In genomic region chr6:26155066-26155925, GRCh38 we compare ENCODE assay signal across 1 cellular context.
TF ChIP-seq lines count a peak whose summit lies in the region.

No MANE protein-coding gene starts in this region.

TF ChIP-seq in K562, 482 proteins besides CTCF, POLR2A, EP300 and RAD21 (continued from another document):
- TF ChIP-seq HMGXB4 (CRISPR knock-in tag; IDR thresholded peaks at IDR 0.05) (0 out of 2 replicates have a peak, but pooled peaks have one; percentile 7), NFRKB (IDR thresholded peaks at IDR 0.05; ENCODE audit: low read depth) (0 out of 2 replicates have a peak, but pooled peaks have one; percentile 58), FOXK1 (CRISPR knock-in tag; IDR thresholded peaks at IDR 0.05; ENCODE audit: borderline replicate concordance) (no peak), ZNF592 (IDR thresholded peaks at IDR 0.05) (peak; percentile 72), FOXJ2 (tag; IDR thresholded peaks at IDR 0.05) (0 out of 2 replicates have a peak, but pooled peaks have one; percentile 12), MGA (IDR thresholded peaks at IDR 0.05) (peak; percentile 31; the same call in 1 of the 2 replicates), HMGN3 (IDR thresholded peaks at IDR 0.05; ENCODE audit: borderline replicate concordance, extremely low read depth, insufficient read length, low read depth, low read length) (no peak), EHMT2 (IDR thresholded peaks at IDR 0.05) (no peak), VEZF1 (CRISPR knock-in tag; IDR thresholded peaks at IDR 0.05) (0 out of 2 replicates have a peak, but pooled peaks have one; percentile 7), NR2F6 (CRISPR knock-in tag; IDR thresholded peaks at IDR 0.05) (no peak), PHB2 (IDR thresholded peaks at IDR 0.05; ENCODE audit: low read depth) (no peak), MEF2D (tag; conservative IDR thresholded peaks at IDR 0.05; ENCODE audit: low read depth) (no peak), NBN (IDR thresholded peaks at IDR 0.05; ENCODE audit: low read depth) (no peak), ZNF41 (CRISPR knock-in tag; conservative IDR thresholded peaks at IDR 0.05) (no peak), THRA (IDR thresholded peaks at IDR 0.05) (peak; percentile 95), XRCC3 (IDR thresholded peaks at IDR 0.05) (no peak), TCF7L2 (IDR thresholded peaks at IDR 0.05; ENCODE audit: low read depth, low read length) (no peak), RBM14 (IDR thresholded peaks at IDR 0.05; ENCODE audit: borderline replicate concordance, insufficient read depth, low read depth, low read length) (no peak)
TF ChIP-seq in K562: peak in this region for 9.
